ENCODE assay signal across 9 cellular contexts in the genomic region with DNA sequence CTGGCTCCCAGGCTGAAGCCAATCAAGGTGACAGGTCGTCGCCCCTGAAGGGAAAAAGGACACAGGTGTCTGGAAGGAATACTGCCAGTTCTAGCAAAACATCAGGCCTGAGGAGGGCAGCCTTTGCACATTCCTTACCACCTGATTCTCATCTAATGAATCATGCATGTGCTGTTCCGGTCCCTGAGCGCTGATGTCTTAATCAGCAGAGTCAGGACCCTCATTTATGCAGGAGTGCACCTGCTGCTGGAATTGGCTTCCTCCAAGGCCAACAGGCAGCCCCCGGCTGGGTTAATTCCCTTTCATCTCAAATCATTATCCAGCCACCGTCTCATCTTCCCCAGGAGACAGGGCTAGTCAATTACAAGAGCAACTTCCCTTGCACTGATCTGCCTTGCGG.
DNase-seq lines count a peak whose midpoint lies in the region; ATAC-seq, FAIRE-seq and TF ChIP-seq lines count a peak whose summit lies in the region.
"Had no signal": no experiment of that assay in that cellular context is flagged by ENCODE, and none has a peak within 500 bp of the region (broad histone marks: within the 10 kb centered on the region; RNA-seq: fewer than 3 reads in every experiment).

No MANE protein-coding gene starts in this region.

- BruUV-seq in PC-3 (replicated peaks; lab: Mats Ljungman, UMichigan), result no TSS peak

- H3F3A ChIP-seq in PC-3 (ENCODE audit: low read length, unreplicated experiment), result no peaks in the 10 kb centered on the region

- no peaks in the 10 kb centered on the region for H4K20me1 ChIP-seq in PC-3 (ENCODE audit: low read length)

- H3K27me3 ChIP-seq in PC-3 (ENCODE audit: low read length), result no peaks in the 10 kb centered on the region

- 0 out of 2 replicates have a peak overlapping the region, but pooled peaks have one; percentile 61 for H3K9ac ChIP-seq in PC-3 (ENCODE audit: low read length)

- H3K27ac ChIP-seq in PC-3 (ENCODE audit: low read length), result peak overlapping the region; percentile 88

- H3K4me1 ChIP-seq in PC-3 (ENCODE audit: insufficient read depth, low read length), result peaks cover 38% of the 10 kb centered on the region

- H3K9me2 ChIP-seq in PC-3 (replicated peaks; ENCODE audit: low read length), result no peaks in the 10 kb centered on the region

- no peak overlapping the region for H3K4me3 ChIP-seq in PC-3 (ENCODE audit: low read length)
- no peak overlapping the region for H3K4me3 ChIP-seq in fibroblast of mammary gland (ENCODE audit: control insufficient read depth, low read depth, low read length)

- no peaks in the 10 kb centered on the region for H3K79me2 ChIP-seq in PC-3 (ENCODE audit: low read length)

- H3K4me2 ChIP-seq in PC-3 (ENCODE audit: low read length), result peak overlapping the region; percentile 22; the same call in 1 of the 2 replicates

- ATAC-seq in PC-3 (peak; percentile 74), HG03460 (IDR thresholded peaks at IDR 0.05; ENCODE audit: unreplicated experiment) (no peak)

- no peak for TF ChIP-seq POLR2A in H54 (IDR thresholded peaks at IDR 0.05; ENCODE audit: low read depth, low read length)

- intact Hi-C loops in PC-3 (cut with micrococcal nuclease), result loop anchor here (1.0 to 2.0 kb wide), 2 partner anchors 13 to 135 kb away; no protein-coding TSS in a partner anchor

- POLR2A ChIA-PET in PC-3 (lab: Charles Lee; ENCODE audit: unreplicated experiment), result no interaction called here

- peak; percentile 63 for TF ChIP-seq CTCF in PC-3 (conservative IDR thresholded peaks at IDR 0.05; ENCODE audit: low read depth, low read length)
- no peak for TF ChIP-seq CTCF in fibroblast of mammary gland (conservative IDR thresholded peaks at IDR 0.05; ENCODE audit: control insufficient read depth, insufficient read depth, low read depth, low read length)

- DNase-seq in H54 (ENCODE audit: insufficient read length, low spot score), result peak; percentile 43
- peak; percentile 77 for DNase-seq in PC-3
- DNase-seq in fibroblast of mammary gland (ENCODE audit: low read depth), result peak; percentile 36
- peak; percentile 68 for DNase-seq in retina
- no peak for DNase-seq in epidermal melanocyte (ENCODE audit: insufficient read length, low spot score)
- DNase-seq in NCI-H345 treated with DMSO at 0.1 percent for 48 hours (lab: John Stamatoyannopoulos, UW; ENCODE audit: unreplicated experiment), result no peak
- DNase-seq: activated naive CD8-positive, alpha-beta T cell treated with anti-CD3 and anti-CD28 coated beads for 36 hours; stimulated activated CD4-positive, alpha-beta T cell treated with anti-CD3 and anti-CD28 coated beads, Interleukin-2, amount 100 ng/mL, for 48 hours had no signal

- H3K36me3 ChIP-seq in PC-3 (ENCODE audit: low read depth, low read length), result no peaks in the 10 kb centered on the region

- no peak for FAIRE-seq in H54 (lab: Jason Lieb, UNC)

- CTCF ChIA-PET in PC-3 (lab: Charles Lee), result no interaction called here

- H3K9me3 ChIP-seq in PC-3 (ENCODE audit: low read length), result no peaks in the 10 kb centered on the region

- no peak overlapping the region for H2AFZ ChIP-seq in PC-3 (ENCODE audit: low read length)

Comparison
In these comparisons a context has a peak if more than half of its experiments do, and no peak if none do; other contexts are left out.
1. DNase-seq: peak in H54 (single experiment), PC-3 (single experiment), fibroblast of mammary gland (single experiment) and retina (single experiment); none in epidermal melanocyte (single experiment) and NCI-H345 treated with DMSO at 0.1 percent for 48 hours (single experiment).